20 cellular contexts compared by ENCODE assay signal in genomic region chr2:126909781-126910180, GRCh38. TPM values are rescaled to one million over a fixed set of nuclear protein-coding genes. Genes with fewer than 3 reads are reported as not detected.
"Had no signal": no experiment of that assay in that cellular context is flagged by ENCODE, and none has a peak within 500 bp of the region (broad histone marks: within the 10 kb centered on the region; RNA-seq: fewer than 3 reads in every experiment).

No MANE protein-coding gene starts in this region.

- H3K27ac Mint-ChIP-seq: activated naive CD4-positive, alpha-beta T cell treated with anti-CD3 and anti-CD28 coated beads, Interleukin-2, amount 50 U/mL, for 24 hours; activated T-cell treated with anti-CD3 and anti-CD28 coated beads, Interleukin-2, amount 50 U/mL, for 72 hours; effector memory CD8-positive, alpha-beta T cell; natural killer cell treated with Interleukin-12 subunit alpha and Interleukin-12 subunit beta and Interleukin-15 and Interleukin-18, amount 100 ng/mL, for 72 hours; T-helper 17 cell had no signal

- H3K36me3 ChIP-seq: suprapubic skin, transverse colon had no signal

- H3K9me3 Mint-ChIP-seq: activated naive CD4-positive, alpha-beta T cell treated with anti-CD3 and anti-CD28 coated beads, Interleukin-2, amount 50 U/mL, for 24 hours; activated T-cell treated with anti-CD3 and anti-CD28 coated beads, Interleukin-2, amount 50 U/mL, for 72 hours; effector memory CD8-positive, alpha-beta T cell; natural killer cell treated with Interleukin-12 subunit alpha and Interleukin-12 subunit beta and Interleukin-15 and Interleukin-18, amount 100 ng/mL, for 72 hours had no signal

- H3K27me3 ChIP-seq: transverse colon had no signal

- H3K36me3 Mint-ChIP-seq: activated naive CD4-positive, alpha-beta T cell treated with anti-CD3 and anti-CD28 coated beads, Interleukin-2, amount 50 U/mL, for 24 hours; natural killer cell treated with Interleukin-12 subunit alpha and Interleukin-12 subunit beta and Interleukin-15 and Interleukin-18, amount 100 ng/mL, for 72 hours had no signal

- DNase-seq: activated CD4-positive, alpha-beta T cell treated with anti-CD3 and anti-CD28 coated beads, Interleukin-2, amount 50 U/mL, for 1 hour; activated CD4-positive, CD25-positive, alpha-beta regulatory T cell treated with anti-CD3 and anti-CD28 coated beads, Interleukin-2, amount 50 U/mL, for 72 hours; activated effector memory CD4-positive, alpha-beta T cell treated with anti-CD3 and anti-CD28 coated beads, Interleukin-2, amount 50 U/mL, for 16 hours; activated T-cell treated with anti-CD3 and anti-CD28 coated beads, Interleukin-2, amount 50 U/mL, for 72 hours; effector memory CD8-positive, alpha-beta T cell; foreskin fibroblast; left cardiac atrium; stimulated activated CD4-positive, alpha-beta T cell treated with anti-CD3 and anti-CD28 coated beads, Interleukin-2, amount 100 ng/mL, for 24 hours; T-helper 17 cell; transverse colon had no signal

- H3K4me3 Mint-ChIP-seq: activated naive CD4-positive, alpha-beta T cell treated with anti-CD3 and anti-CD28 coated beads, Interleukin-2, amount 50 U/mL, for 24 hours; activated T-cell treated with anti-CD3 and anti-CD28 coated beads, Interleukin-2, amount 50 U/mL, for 72 hours; effector memory CD8-positive, alpha-beta T cell; natural killer cell treated with Interleukin-12 subunit alpha and Interleukin-12 subunit beta and Interleukin-15 and Interleukin-18, amount 100 ng/mL, for 72 hours; T-helper 17 cell had no signal

- ATAC-seq: activated T-cell treated with anti-CD3 and anti-CD28 coated beads, Interleukin-2, amount 50 U/mL, for 72 hours; effector memory CD8-positive, alpha-beta T cell; left cardiac atrium; natural killer cell treated with Interleukin-12 subunit alpha and Interleukin-12 subunit beta and Interleukin-15 and Interleukin-18, amount 100 ng/mL, for 72 hours; T-helper 17 cell had no signal

- H3K9me3 ChIP-seq: suprapubic skin, transverse colon had no signal

- H3K4me1 ChIP-seq: suprapubic skin, transverse colon had no signal

- H3K27ac ChIP-seq: suprapubic skin, transverse colon, VCaP had no signal

- H3K4me1 Mint-ChIP-seq: activated naive CD4-positive, alpha-beta T cell treated with anti-CD3 and anti-CD28 coated beads, Interleukin-2, amount 50 U/mL, for 24 hours had no signal

- H3K4me3 ChIP-seq: suprapubic skin, transverse colon had no signal

RNA-seq across cellular contexts. Expression of gene TEX51, which starts 11.1 kb away (rescaled TPM):
- total RNA-seq: activated CD8-positive, alpha-beta memory T cell treated with anti-CD3 and anti-CD28 coated beads for 36 hours; activated T-cell treated with anti-CD3 and anti-CD28 coated beads, Interleukin-2, amount 50 U/mL, for 72 hours; cerebellum; dermis microvascular lymphatic vessel endothelial cell; glomerular endothelial cell; left cardiac atrium; lower leg skin; natural killer cell treated with Interleukin-12 subunit alpha and Interleukin-12 subunit beta and Interleukin-15 and Interleukin-18, amount 100 ng/mL, for 72 hours; renal cortical epithelial cell; suprapubic skin; T-helper 17 cell; transverse colon had no signal
